Comparison of ENCODE assay signal across 19 cellular contexts in the genomic region with DNA sequence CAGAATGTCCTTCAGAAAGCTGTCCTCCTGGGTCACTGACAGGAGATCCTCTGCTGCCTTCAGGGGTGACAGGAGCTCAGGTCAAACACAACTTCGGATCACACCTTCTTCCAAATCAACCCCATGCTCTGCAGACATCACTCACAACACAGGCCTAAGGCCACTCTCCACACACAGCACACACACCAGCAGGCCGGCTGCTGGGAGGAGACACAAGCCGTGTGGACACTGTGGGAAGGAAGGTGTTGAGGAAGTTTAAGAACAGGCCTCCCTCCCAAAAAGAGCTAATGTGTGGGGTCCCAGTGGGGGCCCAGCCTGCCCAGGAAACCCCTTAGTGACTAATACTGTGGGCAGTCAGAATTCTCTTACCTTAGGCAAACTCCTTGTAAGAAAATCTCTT.
A peak's percentile ranks its signal among the peaks of the same experiment; 100 is the strongest.
DNase-seq lines count a peak whose midpoint lies in the region; FAIRE-seq and TF ChIP-seq lines count a peak whose summit lies in the region.
"Had no signal": no experiment of that assay in that cellular context is flagged by ENCODE, and none has a peak within 500 bp of the region (broad histone marks: within the 10 kb centered on the region; RNA-seq: fewer than 3 reads in every experiment).

No MANE protein-coding gene starts in this region.

- H3K4ac ChIP-seq in neuronal stem cell (ENCODE audit: low read length): no peak overlapping the region

- no peaks in the 10 kb centered on the region for H3K9me3 ChIP-seq in HUES6 (ENCODE audit: control insufficient read depth, insufficient read depth, low read depth, low read length)
- no peaks in the 10 kb centered on the region for H3K9me3 ChIP-seq in esophagus muscularis mucosa
- no peaks in the 10 kb centered on the region for H3K9me3 ChIP-seq in neuronal stem cell (replicated peaks in 1 of 2; ENCODE audit: control insufficient read depth in 2 of 2, insufficient read depth in 1 of 2, low read depth in 1 of 2, low read length in 2 of 2)
- H3K9me3 ChIP-seq: BE2C had no signal

- TF ChIP-seq CTCF in esophagus muscularis mucosa (IDR thresholded peaks at IDR 0.05): no peak

- H3K18ac ChIP-seq in neuronal stem cell (ENCODE audit: low read length): peak overlapping the region; percentile 86

- TF ChIP-seq POLR2A in GM12891 (IDR thresholded peaks at IDR 0.05; ENCODE audit: low read depth, low read length) (no peak), esophagus muscularis mucosa (IDR thresholded peaks at IDR 0.05; ENCODE audit: low read depth) (no peak)

- H3K4me1 ChIP-seq in HUES6 (ENCODE audit: control insufficient read depth, insufficient read depth, low read length): peaks cover 19% of the 10 kb centered on the region
- H3K4me1 ChIP-seq in esophagus muscularis mucosa: no peaks in the 10 kb centered on the region
- H3K4me1 ChIP-seq in neuronal stem cell (ENCODE audit: control insufficient read depth in 2 of 2, insufficient read depth in 1 of 2, low read depth in 1 of 2, low read length in 2 of 2): peaks cover 0 to 5% of the 10 kb centered on the region in 2 donors

- no peak overlapping the region for H3K23ac ChIP-seq in neuronal stem cell (ENCODE audit: low read depth, low read length, poor library complexity)

- no peak overlapping the region for H2BK120ac ChIP-seq in neuronal stem cell (ENCODE audit: low read depth, low read length)

- peak overlapping the region; percentile 25 for H3K14ac ChIP-seq in neuronal stem cell (ENCODE audit: low read length)

- H4K8ac ChIP-seq in neuronal stem cell (ENCODE audit: low read depth, low read length): no peak overlapping the region

- peak overlapping the region; percentile 42 for H2AFZ ChIP-seq in neuronal stem cell (ENCODE audit: low read length)
- H2AFZ ChIP-seq: GM23248 had no signal

- intact Hi-C loops in esophagus muscularis mucosa (cut with DNase I): no loop called here

- peak overlapping the region; percentile 21 for H3K9ac ChIP-seq in HUES6 (ENCODE audit: low read length)
- no peak overlapping the region for H3K9ac ChIP-seq in neuronal stem cell (ENCODE audit: low read depth, low read length, poor library complexity)
- H3K9ac ChIP-seq: GM23248 had no signal

- H4K91ac ChIP-seq in neuronal stem cell (ENCODE audit: low read depth, low read length, poor library complexity): no peak overlapping the region

- H3K79me1 ChIP-seq in neuronal stem cell (ENCODE audit: low read depth, low read length): no peaks in the 10 kb centered on the region

- H3K27ac ChIP-seq in HUES6 (ENCODE audit: low read depth, low read length) (peak overlapping the region; percentile 65; the same call in 1 of the 2 replicates), esophagus muscularis mucosa (replicated peaks in 1 of 4) (no peak overlapping the region), neuronal stem cell (replicated peaks; ENCODE audit: low read length) (no peak overlapping the region)
- H3K27ac ChIP-seq: A549, GM23248 had no signal

- no peaks in the 10 kb centered on the region; the same call in 1 of the 2 replicates for H3K27me3 ChIP-seq in HUES6 (ENCODE audit: control insufficient read depth, insufficient read depth, low read length)
- H3K27me3 ChIP-seq in esophagus muscularis mucosa: no peaks in the 10 kb centered on the region
- H3K27me3 ChIP-seq in neuronal stem cell (ENCODE audit: control insufficient read depth in 3 of 3, insufficient read depth in 3 of 3, low read depth in 1 of 3, low read length in 3 of 3): no peaks in the 10 kb centered on the region
- H3K27me3 ChIP-seq: BE2C had no signal

- no peak overlapping the region for H3K4me2 ChIP-seq in neuronal stem cell (ENCODE audit: insufficient read depth, low read length, poor library complexity, severe bottlenecking)
- H3K4me2 ChIP-seq: A549 had no signal

- no peak for DNase-seq in GM12891 (ENCODE audit: insufficient read length, low spot score)
- peak; percentile 89 for DNase-seq in esophagus muscularis mucosa (ENCODE audit: extremely low spot score)
- no peak for DNase-seq in neuronal stem cell (ENCODE audit: low spot score)
- DNase-seq in DMS 273 (lab: John Stamatoyannopoulos, UW; ENCODE audit: unreplicated experiment): no peak
- DNase-seq in NCI-H2081 treated with DMSO at 0.1 percent for 48 hours (lab: John Stamatoyannopoulos, UW): no peak
- DNase-seq in NOMO-1 treated with dmso at 0.1 percent for 144 hours (lab: John Stamatoyannopoulos, UW; ENCODE audit: unreplicated experiment): no peak
- DNase-seq: BE2C, GM23248, KG1, NCI-H1092, NCI-H1436 treated with DMSO at 0.1 percent for 48 hours, NCI-H2029, NCI-H226, NCI-H510A treated with DMSO at 0.1 percent for 48 hours, NCI-H748 treated with DMSO at 0.1 percent for 48 hours, SIG-M5 had no signal

- H2AK5ac ChIP-seq in neuronal stem cell (ENCODE audit: low read depth, low read length): peak overlapping the region; percentile 6

- peak overlapping the region; percentile 92 for H2BK12ac ChIP-seq in neuronal stem cell (ENCODE audit: low read length)

- H3K36me3 ChIP-seq in HUES6 (ENCODE audit: control insufficient read depth, insufficient read depth, low read length) (no peaks in the 10 kb centered on the region), esophagus muscularis mucosa (no peaks in the 10 kb centered on the region), neuronal stem cell (replicated peaks in 1 of 2; ENCODE audit: control insufficient read depth in 2 of 2, insufficient read depth in 2 of 2, low read length in 2 of 2) (no peaks in the 10 kb centered on the region)
- H3K36me3 ChIP-seq: BE2C had no signal

- WGBS in esophagus muscularis mucosa: 95% methylated on average over 3 of the region's 3 CpGs
- WGBS in neuronal stem cell (ENCODE audit: extremely low coverage in 2 of 2, insufficient read length in 2 of 2, insufficient replicate concordance in 1 of 2), 2 donors: no CpG with 5 or more reads among the region's 3 CpGs

- peak; percentile 48 for FAIRE-seq in GM12891 (lab: Jason Lieb, UNC)
- FAIRE-seq: A549, D721Med had no signal

- H2BK15ac ChIP-seq in neuronal stem cell (ENCODE audit: low read length): no peak overlapping the region

- TF ChIP-seq EP300 in esophagus muscularis mucosa (IDR thresholded peaks at IDR 0.05): no peak

- no peak overlapping the region for H2BK5ac ChIP-seq in neuronal stem cell (ENCODE audit: low read length)

- H3K4me3 ChIP-seq in HUES6 (ENCODE audit: low read depth, low read length) (no peak overlapping the region), esophagus muscularis mucosa (no peak overlapping the region), neuronal stem cell (ENCODE audit: low read length in 2 of 2) (no peak overlapping the region)
- H3K4me3 ChIP-seq: A549, GM23248 had no signal

TF ChIP-seq in GM12891, 5 proteins besides CTCF, POLR2A, EP300 and RAD21:
- TF ChIP-seq SPI1 (IDR thresholded peaks at IDR 0.05; ENCODE audit: low read depth, low read length) (no peak), POU2F2 (IDR thresholded peaks at IDR 0.05; ENCODE audit: low read depth, low read length) (no peak), POLR2AphosphoS5 (IDR thresholded peaks at IDR 0.05; ENCODE audit: low read depth, low read length) (no peak), PAX5 (IDR thresholded peaks at IDR 0.05; ENCODE audit: insufficient read depth, low read length, severe bottlenecking) (no peak), TAF1 (IDR thresholded peaks at IDR 0.05; ENCODE audit: low read depth, low read length) (no peak)
